1 cellular context compared by ENCODE assay signal in genomic region chr22:18075101-18075730, GRCh38.
TF ChIP-seq lines count a peak whose summit lies in the region.

No MANE protein-coding gene starts in this region.

TF ChIP-seq in HEK293, 187 proteins besides CTCF, POLR2A, EP300 and RAD21 (continued from another document):
- no peak for TF ChIP-seq ZNF518A (tag by site-specific recombination; conservative IDR thresholded peaks at IDR 0.05; ENCODE audit: low read depth)
- TF ChIP-seq ZNF239 (tag by site-specific recombination; IDR thresholded peaks at IDR 0.05): no peak
- TF ChIP-seq GLIS1 (tag by site-specific recombination; IDR thresholded peaks at IDR 0.05): peak; percentile 30; the same call in 1 of the 2 replicates
- no peak for TF ChIP-seq ZNF48 (tag by site-specific recombination; IDR thresholded peaks at IDR 0.05)
